Comparison of ENCODE assay signal across 15 cellular contexts in the genomic region with DNA sequence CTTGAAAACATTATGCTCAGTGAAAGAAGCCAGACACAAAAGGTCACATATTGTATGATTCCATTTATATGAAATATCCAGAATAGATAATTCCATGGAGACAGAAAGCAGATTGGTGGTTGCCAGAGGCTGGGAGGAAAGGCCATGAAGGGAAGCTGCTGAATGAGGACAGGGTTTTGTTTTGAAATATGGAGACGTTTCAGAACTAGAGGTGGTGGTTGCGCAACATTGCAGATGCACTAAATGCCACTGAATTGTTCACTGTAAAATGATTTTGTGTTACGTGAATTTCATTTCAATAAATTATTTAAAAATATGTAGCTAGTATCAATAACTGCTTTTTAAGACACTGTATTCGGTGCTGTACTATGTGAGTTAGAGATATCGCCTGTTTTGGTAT.
A peak's percentile ranks its signal among the peaks of the same experiment; 100 is the strongest.
DNase-seq lines count a peak whose midpoint lies in the region; ATAC-seq and FAIRE-seq lines count a peak whose summit lies in the region.
"Had no signal": no experiment of that assay in that cellular context is flagged by ENCODE, and none has a peak within 500 bp of the region (broad histone marks: within the 10 kb centered on the region; RNA-seq: fewer than 3 reads in every experiment).

No MANE protein-coding gene starts in this region.

- H3K4me3 ChIP-seq in Jurkat, Clone E6-1 (ENCODE audit: low read length): peak overlapping the region; percentile 37
- peak overlapping the region; percentile 43 for H3K4me3 ChIP-seq in naive thymus-derived CD4-positive, alpha-beta T cell (ENCODE audit: low read length)
- H3K4me3 ChIP-seq: heart left ventricle, pancreas had no signal

- H3K4me1 Mint-ChIP-seq in activated T-cell treated with anti-CD3 and anti-CD28 coated beads, Interleukin-2, amount 50 U/mL, for 24 hours (ENCODE audit: low read depth): peaks cover 46% of the 10 kb centered on the region
- H3K4me1 Mint-ChIP-seq in activated naive CD8-positive, alpha-beta T cell (ENCODE audit: low read depth): peaks cover 41% of the 10 kb centered on the region
- H3K4me1 Mint-ChIP-seq in naive thymus-derived CD4-positive, alpha-beta T cell: peaks cover 34 to 62% (median 50%) of the 10 kb centered on the region in 7 donors

- no peaks in the 10 kb centered on the region for H3K36me3 Mint-ChIP-seq in activated T-cell treated with anti-CD3 and anti-CD28 coated beads, Interleukin-2, amount 50 U/mL, for 24 hours (ENCODE audit: low read depth)
- no peaks in the 10 kb centered on the region for H3K36me3 Mint-ChIP-seq in activated naive CD8-positive, alpha-beta T cell
- peaks cover 0 to 11% (median 0%) of the 10 kb centered on the region in 5 donors for H3K36me3 Mint-ChIP-seq in naive thymus-derived CD4-positive, alpha-beta T cell

- no peaks in the 10 kb centered on the region for H3K27me3 ChIP-seq in naive thymus-derived CD4-positive, alpha-beta T cell (ENCODE audit: control insufficient read depth in 2 of 2, insufficient read depth in 2 of 2, low read length in 2 of 2)
- H3K27me3 ChIP-seq: heart left ventricle, pancreas had no signal

- no peak overlapping the region for H3K27ac ChIP-seq in naive thymus-derived CD4-positive, alpha-beta T cell (ENCODE audit: low read depth, low read length)
- H3K27ac ChIP-seq: epithelial cell of prostate, heart left ventricle, pancreas had no signal

- intact Hi-C loops in naive thymus-derived CD4-positive, alpha-beta T cell (cut with micrococcal nuclease): loop anchor here (1.0 to 10.0 kb wide), 10 partner anchors 10 to 384 kb away; a partner anchor contains a TSS
- intact Hi-C loops in cardiac septum (cut with DNase I): no loop called here

- H3K9me3 ChIP-seq in naive thymus-derived CD4-positive, alpha-beta T cell (ENCODE audit: control insufficient read depth in 2 of 3, low read length in 3 of 3): no peaks in the 10 kb centered on the region
- H3K9me3 ChIP-seq: heart left ventricle, pancreas had no signal

- peak overlapping the region; percentile 48 for H3K4me3 Mint-ChIP-seq in activated T-cell treated with anti-CD3 and anti-CD28 coated beads, Interleukin-2, amount 50 U/mL, for 24 hours
- H3K4me3 Mint-ChIP-seq in activated naive CD8-positive, alpha-beta T cell: peak overlapping the region; percentile 77
- H3K4me3 Mint-ChIP-seq in naive thymus-derived CD4-positive, alpha-beta T cell: peak overlapping the region; percentile 78 to 94 (median 85)
- H3K4me3 Mint-ChIP-seq: H9 had no signal

- no peak for FAIRE-seq in urothelium cell line (lab: Jason Lieb, UNC)
- FAIRE-seq: kidney, pancreas, RCC 7860 had no signal

- no peaks in the 10 kb centered on the region for H3K9me3 Mint-ChIP-seq in activated T-cell treated with anti-CD3 and anti-CD28 coated beads, Interleukin-2, amount 50 U/mL, for 24 hours
- no peaks in the 10 kb centered on the region for H3K9me3 Mint-ChIP-seq in activated naive CD8-positive, alpha-beta T cell (ENCODE audit: low read depth)
- H3K9me3 Mint-ChIP-seq in naive thymus-derived CD4-positive, alpha-beta T cell: peaks cover 0 to 6% (median 0%) of the 10 kb centered on the region in 11 donors

- CTCF ChIA-PET in naive thymus-derived CD4-positive, alpha-beta T cell (lab: Charles Lee): interaction anchor here (0.5 to 3.1 kb wide), 4 partner anchors 11 to 982 kb away, joined by 3 to 18 read pairs (median 6); no protein-coding TSS in a partner anchor

- POLR2A ChIA-PET in naive thymus-derived CD4-positive, alpha-beta T cell (lab: Charles Lee): interaction anchor here (0.6 to 1.2 kb wide), 3 partner anchors 228 to 412 kb away, joined by 3 to 10 read pairs (median 4); a partner anchor contains a TSS

- ATAC-seq in naive thymus-derived CD4-positive, alpha-beta T cell: no peak
- ATAC-seq: heart left ventricle, pancreas had no signal

- no peaks in the 10 kb centered on the region for H3K36me3 ChIP-seq in naive thymus-derived CD4-positive, alpha-beta T cell (ENCODE audit: control insufficient read depth in 2 of 3, insufficient read depth in 3 of 3, low read length in 3 of 3)
- H3K36me3 ChIP-seq: heart left ventricle, pancreas had no signal

- no peaks in the 10 kb centered on the region for H3K27me3 Mint-ChIP-seq in activated T-cell treated with anti-CD3 and anti-CD28 coated beads, Interleukin-2, amount 50 U/mL, for 24 hours
- H3K27me3 Mint-ChIP-seq in activated naive CD8-positive, alpha-beta T cell: peaks cover 11% of the 10 kb centered on the region
- H3K27me3 Mint-ChIP-seq in naive thymus-derived CD4-positive, alpha-beta T cell: peaks cover 0 to 25% (median 0%) of the 10 kb centered on the region in 5 donors

- H3K4me1 ChIP-seq in naive thymus-derived CD4-positive, alpha-beta T cell (ENCODE audit: control insufficient read depth in 2 of 2, insufficient read depth in 2 of 2, low read length in 2 of 2): peaks cover 41 to 45% of the 10 kb centered on the region in 2 donors
- H3K4me1 ChIP-seq: pancreas had no signal

- H3K27ac Mint-ChIP-seq in activated T-cell treated with anti-CD3 and anti-CD28 coated beads, Interleukin-2, amount 50 U/mL, for 24 hours: peak overlapping the region; percentile 73
- no peak overlapping the region for H3K27ac Mint-ChIP-seq in activated naive CD8-positive, alpha-beta T cell
- H3K27ac Mint-ChIP-seq in naive thymus-derived CD4-positive, alpha-beta T cell: peak overlapping the region in 7 of 9 donors; percentile 63 to 88 (median 85)
- H3K27ac Mint-ChIP-seq: H9 had no signal

- DNase-seq in activated T-cell treated with anti-CD3 and anti-CD28 coated beads, Interleukin-2, amount 50 U/mL, for 24 hours: no peak
- DNase-seq in activated T-cell treated with anti-CD3 and anti-CD28 coated beads, Interleukin-2, amount 50 U/mL, for 48 hours: no peak
- DNase-seq in Jurkat, Clone E6-1 (ENCODE audit: low read depth, low spot score): peak; percentile 27
- DNase-seq in naive thymus-derived CD4-positive, alpha-beta T cell: peak in 1 of 9 donors; percentile 12
- no peak for DNase-seq in urothelium cell line (ENCODE audit: low spot score)
- DNase-seq in cardiac septum (ENCODE audit: low spot score): no peak
- no peak for DNase-seq in NCI-H1105 (lab: John Stamatoyannopoulos, UW)
- DNase-seq: H9, heart left ventricle, kidney, NCI-H1436, pancreas had no signal
